10 cellular contexts compared by ENCODE assay signal in genomic region chr20:10551732-10552724, GRCh38.
DNase-seq lines count a peak whose midpoint lies in the region; ATAC-seq lines count a peak whose summit lies in the region.
"Had no signal": no experiment of that assay in that cellular context is flagged by ENCODE, and none has a peak within 500 bp of the region (broad histone marks: within the 10 kb centered on the region; RNA-seq: fewer than 3 reads in every experiment).

No MANE protein-coding gene starts in this region.

- no peaks in the 10 kb centered on the region for H3K9me3 Mint-ChIP-seq in immature natural killer cell
- H3K9me3 Mint-ChIP-seq: naive thymus-derived CD4-positive, alpha-beta T cell had no signal

- in situ Hi-C loops in KBM-7 (cut with MboI; ENCODE audit: low pct_unique_long_range_greater_than_20kb, low sequenced_read_pairs), result no loop called here

- H3K36me3 Mint-ChIP-seq in immature natural killer cell, result no peaks in the 10 kb centered on the region

- peak; percentile 47 for DNase-seq in GDM1 (lab: John Stamatoyannopoulos, UW)
- DNase-seq in KBM-7, result peak; percentile 76
- DNase-seq in immature natural killer cell, result no peak
- DNase-seq in activated CD8-positive, alpha-beta memory T cell treated with anti-CD3 and anti-CD28 coated beads, Interleukin-2, amount 50 U/mL, for 48 hours, result no peak
- DNase-seq in Kasumi-1 (lab: John Stamatoyannopoulos, UW), result no peak
- no peak for DNase-seq in RKO (ENCODE audit: low spot score)
- DNase-seq: NCI-H1694 had no signal

- H3K27ac Mint-ChIP-seq in immature natural killer cell, result peak overlapping the region in 4 of 6 donors; percentile 8 to 85 (median 46)

- ATAC-seq in GM21367 (IDR thresholded peaks at IDR 0.05; ENCODE audit: unreplicated experiment) (peak; percentile 69), GM18498 (IDR thresholded peaks at IDR 0.05; ENCODE audit: unreplicated experiment) (no peak)
- ATAC-seq: naive thymus-derived CD4-positive, alpha-beta T cell had no signal

- peaks cover 25 to 36% of the 10 kb centered on the region in 2 donors for H3K4me1 Mint-ChIP-seq in immature natural killer cell

- H3K4me3 Mint-ChIP-seq in immature natural killer cell, result no peak overlapping the region
- H3K4me3 Mint-ChIP-seq: naive thymus-derived CD4-positive, alpha-beta T cell had no signal

- peaks cover 0 to under 1% (median 0%) of the 10 kb centered on the region in 3 donors for H3K27me3 Mint-ChIP-seq in immature natural killer cell (ENCODE audit: low read depth in 3 of 3)

Comparison
In these comparisons a context has a peak if more than half of its experiments do, and no peak if none do; other contexts are left out.
1. DNase-seq: peak in GDM1 (single experiment) and KBM-7 (single experiment); none in immature natural killer cell (0 of 3), activated CD8-positive, alpha-beta memory T cell treated with anti-CD3 and anti-CD28 coated beads, Interleukin-2, amount 50 U/mL, for 48 hours (single experiment), Kasumi-1 (0 of 2) and RKO (single experiment).